2 cellular contexts compared by ENCODE assay signal in the genomic region with DNA sequence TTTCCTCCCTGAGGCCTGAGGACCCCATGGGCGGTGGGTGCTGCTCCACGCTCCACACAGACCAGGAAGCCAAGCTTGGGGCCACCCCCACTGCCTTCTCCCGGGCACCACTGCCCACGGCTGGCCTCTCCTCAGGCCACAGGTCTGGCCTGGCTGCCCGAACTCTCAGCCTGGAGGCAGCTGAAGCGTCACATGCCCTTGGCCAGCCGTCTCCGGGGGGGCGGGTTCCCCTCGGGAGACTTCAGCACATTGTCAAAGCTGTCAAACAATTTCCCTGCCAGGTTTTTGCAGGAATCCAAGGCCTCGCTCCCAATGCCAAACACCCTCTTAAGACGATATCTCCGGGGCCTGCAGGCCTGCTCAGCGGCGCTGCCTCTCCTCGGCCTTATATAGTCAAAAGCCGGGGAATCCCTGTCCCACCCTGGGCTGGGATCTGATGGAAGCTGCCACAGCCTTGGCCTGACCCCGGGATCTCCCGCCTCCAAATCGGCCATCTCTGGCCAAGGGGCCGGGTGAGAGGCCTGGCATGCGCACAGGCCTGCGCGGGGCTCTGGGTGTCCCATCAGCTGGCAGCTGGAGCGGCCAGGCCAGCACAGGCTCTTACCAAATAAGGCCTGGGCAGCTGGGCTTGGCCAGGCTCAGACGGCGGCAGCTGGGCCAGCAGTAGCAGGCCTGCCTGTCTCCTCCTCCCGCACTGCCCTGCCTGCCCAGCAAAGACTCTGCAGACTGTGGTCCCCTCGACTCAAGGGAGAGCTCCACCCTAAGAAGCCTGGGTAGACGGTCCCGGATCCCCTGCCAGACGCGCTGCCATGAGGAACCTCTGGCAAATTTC.
TF ChIP-seq lines count a peak whose summit lies in the region.

No MANE protein-coding gene starts in this region.

TF ChIP-seq in Ishikawa, 13 proteins besides CTCF, POLR2A, EP300 and RAD21 (continued from another document):
- TF ChIP-seq YY1 (IDR thresholded peaks at IDR 0.05; ENCODE audit: low read depth): no peak
- TF ChIP-seq, protein P1, sequence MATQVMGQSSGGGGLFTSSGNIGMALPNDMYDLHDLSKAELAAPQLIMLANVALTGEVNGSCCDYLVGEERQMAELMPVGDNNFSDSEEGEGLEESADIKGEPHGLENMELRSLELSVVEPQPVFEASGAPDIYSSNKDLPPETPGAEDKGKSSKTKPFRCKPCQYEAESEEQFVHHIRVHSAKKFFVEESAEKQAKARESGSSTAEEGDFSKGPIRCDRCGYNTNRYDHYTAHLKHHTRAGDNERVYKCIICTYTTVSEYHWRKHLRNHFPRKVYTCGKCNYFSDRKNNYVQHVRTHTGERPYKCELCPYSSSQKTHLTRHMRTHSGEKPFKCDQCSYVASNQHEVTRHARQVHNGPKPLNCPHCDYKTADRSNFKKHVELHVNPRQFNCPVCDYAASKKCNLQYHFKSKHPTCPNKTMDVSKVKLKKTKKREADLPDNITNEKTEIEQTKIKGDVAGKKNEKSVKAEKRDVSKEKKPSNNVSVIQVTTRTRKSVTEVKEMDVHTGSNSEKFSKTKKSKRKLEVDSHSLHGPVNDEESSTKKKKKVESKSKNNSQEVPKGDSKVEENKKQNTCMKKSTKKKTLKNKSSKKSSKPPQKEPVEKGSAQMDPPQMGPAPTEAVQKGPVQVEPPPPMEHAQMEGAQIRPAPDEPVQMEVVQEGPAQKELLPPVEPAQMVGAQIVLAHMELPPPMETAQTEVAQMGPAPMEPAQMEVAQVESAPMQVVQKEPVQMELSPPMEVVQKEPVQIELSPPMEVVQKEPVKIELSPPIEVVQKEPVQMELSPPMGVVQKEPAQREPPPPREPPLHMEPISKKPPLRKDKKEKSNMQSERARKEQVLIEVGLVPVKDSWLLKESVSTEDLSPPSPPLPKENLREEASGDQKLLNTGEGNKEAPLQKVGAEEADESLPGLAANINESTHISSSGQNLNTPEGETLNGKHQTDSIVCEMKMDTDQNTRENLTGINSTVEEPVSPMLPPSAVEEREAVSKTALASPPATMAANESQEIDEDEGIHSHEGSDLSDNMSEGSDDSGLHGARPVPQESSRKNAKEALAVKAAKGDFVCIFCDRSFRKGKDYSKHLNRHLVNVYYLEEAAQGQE (IDR thresholded peaks at IDR 0.05; ENCODE audit: low read depth): no peak
- TF ChIP-seq FOXM1 (IDR thresholded peaks at IDR 0.05; ENCODE audit: borderline replicate concordance, low read depth): no peak
- TF ChIP-seq TCF12 (IDR thresholded peaks at IDR 0.05; ENCODE audit: low read depth): no peak
- TF ChIP-seq, protein P2, sequence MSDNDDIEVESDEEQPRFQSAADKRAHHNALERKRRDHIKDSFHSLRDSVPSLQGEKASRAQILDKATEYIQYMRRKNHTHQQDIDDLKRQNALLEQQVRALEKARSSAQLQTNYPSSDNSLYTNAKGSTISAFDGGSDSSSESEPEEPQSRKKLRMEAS (IDR thresholded peaks at IDR 0.05): peak; percentile 37; the same call in 1 of the 2 replicates

TF ChIP-seq in HepG2, 621 proteins besides CTCF, POLR2A, EP300 and RAD21 (continued from another document):
- TF ChIP-seq, protein P3, sequence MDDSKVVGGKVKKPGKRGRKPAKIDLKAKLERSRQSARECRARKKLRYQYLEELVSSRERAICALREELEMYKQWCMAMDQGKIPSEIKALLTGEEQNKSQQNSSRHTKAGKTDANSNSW (CRISPR knock-in tag; IDR thresholded peaks at IDR 0.05; ENCODE audit: borderline replicate concordance): no peak
- 0 out of 2 replicates have a peak, but pooled peaks have one; percentile 18 for TF ChIP-seq GLI4 (CRISPR knock-in tag; IDR thresholded peaks at IDR 0.05; ENCODE audit: borderline replicate concordance)
- TF ChIP-seq ZFX (CRISPR knock-in tag; IDR thresholded peaks at IDR 0.05; ENCODE audit: low read depth): peak; percentile 30; the same call in 1 of the 2 replicates
- TF ChIP-seq, protein P4, sequence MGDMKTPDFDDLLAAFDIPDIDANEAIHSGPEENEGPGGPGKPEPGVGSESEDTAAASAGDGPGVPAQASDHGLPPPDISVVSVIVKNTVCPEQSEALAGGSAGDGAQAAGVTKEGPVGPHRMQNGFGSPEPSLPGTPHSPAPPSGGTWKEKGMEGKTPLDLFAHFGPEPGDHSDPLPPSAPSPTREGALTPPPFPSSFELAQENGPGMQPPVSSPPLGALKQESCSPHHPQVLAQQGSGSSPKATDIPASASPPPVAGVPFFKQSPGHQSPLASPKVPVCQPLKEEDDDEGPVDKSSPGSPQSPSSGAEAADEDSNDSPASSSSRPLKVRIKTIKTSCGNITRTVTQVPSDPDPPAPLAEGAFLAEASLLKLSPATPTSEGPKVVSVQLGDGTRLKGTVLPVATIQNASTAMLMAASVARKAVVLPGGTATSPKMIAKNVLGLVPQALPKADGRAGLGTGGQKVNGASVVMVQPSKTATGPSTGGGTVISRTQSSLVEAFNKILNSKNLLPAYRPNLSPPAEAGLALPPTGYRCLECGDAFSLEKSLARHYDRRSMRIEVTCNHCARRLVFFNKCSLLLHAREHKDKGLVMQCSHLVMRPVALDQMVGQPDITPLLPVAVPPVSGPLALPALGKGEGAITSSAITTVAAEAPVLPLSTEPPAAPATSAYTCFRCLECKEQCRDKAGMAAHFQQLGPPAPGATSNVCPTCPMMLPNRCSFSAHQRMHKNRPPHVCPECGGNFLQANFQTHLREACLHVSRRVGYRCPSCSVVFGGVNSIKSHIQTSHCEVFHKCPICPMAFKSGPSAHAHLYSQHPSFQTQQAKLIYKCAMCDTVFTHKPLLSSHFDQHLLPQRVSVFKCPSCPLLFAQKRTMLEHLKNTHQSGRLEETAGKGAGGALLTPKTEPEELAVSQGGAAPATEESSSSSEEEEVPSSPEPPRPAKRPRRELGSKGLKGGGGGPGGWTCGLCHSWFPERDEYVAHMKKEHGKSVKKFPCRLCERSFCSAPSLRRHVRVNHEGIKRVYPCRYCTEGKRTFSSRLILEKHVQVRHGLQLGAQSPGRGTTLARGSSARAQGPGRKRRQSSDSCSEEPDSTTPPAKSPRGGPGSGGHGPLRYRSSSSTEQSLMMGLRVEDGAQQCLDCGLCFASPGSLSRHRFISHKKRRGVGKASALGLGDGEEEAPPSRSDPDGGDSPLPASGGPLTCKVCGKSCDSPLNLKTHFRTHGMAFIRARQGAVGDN (CRISPR knock-in tag; IDR thresholded peaks at IDR 0.05): peak; percentile 27; the same call in 1 of the 2 replicates
- TF ChIP-seq, protein P5, sequence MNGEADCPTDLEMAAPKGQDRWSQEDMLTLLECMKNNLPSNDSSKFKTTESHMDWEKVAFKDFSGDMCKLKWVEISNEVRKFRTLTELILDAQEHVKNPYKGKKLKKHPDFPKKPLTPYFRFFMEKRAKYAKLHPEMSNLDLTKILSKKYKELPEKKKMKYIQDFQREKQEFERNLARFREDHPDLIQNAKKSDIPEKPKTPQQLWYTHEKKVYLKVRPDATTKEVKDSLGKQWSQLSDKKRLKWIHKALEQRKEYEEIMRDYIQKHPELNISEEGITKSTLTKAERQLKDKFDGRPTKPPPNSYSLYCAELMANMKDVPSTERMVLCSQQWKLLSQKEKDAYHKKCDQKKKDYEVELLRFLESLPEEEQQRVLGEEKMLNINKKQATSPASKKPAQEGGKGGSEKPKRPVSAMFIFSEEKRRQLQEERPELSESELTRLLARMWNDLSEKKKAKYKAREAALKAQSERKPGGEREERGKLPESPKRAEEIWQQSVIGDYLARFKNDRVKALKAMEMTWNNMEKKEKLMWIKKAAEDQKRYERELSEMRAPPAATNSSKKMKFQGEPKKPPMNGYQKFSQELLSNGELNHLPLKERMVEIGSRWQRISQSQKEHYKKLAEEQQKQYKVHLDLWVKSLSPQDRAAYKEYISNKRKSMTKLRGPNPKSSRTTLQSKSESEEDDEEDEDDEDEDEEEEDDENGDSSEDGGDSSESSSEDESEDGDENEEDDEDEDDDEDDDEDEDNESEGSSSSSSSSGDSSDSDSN (CRISPR knock-in tag; IDR thresholded peaks at IDR 0.05): 0 out of 2 replicates have a peak, but pooled peaks have one; percentile 19
- TF ChIP-seq, protein P6, sequence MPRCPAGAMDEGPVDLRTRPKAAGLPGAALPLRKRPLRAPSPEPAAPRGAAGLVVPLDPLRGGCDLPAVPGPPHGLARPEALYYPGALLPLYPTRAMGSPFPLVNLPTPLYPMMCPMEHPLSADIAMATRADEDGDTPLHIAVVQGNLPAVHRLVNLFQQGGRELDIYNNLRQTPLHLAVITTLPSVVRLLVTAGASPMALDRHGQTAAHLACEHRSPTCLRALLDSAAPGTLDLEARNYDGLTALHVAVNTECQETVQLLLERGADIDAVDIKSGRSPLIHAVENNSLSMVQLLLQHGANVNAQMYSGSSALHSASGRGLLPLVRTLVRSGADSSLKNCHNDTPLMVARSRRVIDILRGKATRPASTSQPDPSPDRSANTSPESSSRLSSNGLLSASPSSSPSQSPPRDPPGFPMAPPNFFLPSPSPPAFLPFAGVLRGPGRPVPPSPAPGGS (CRISPR knock-in tag; IDR thresholded peaks at IDR 0.05): 0 out of 2 replicates have a peak, but pooled peaks have one; percentile 30
- TF ChIP-seq ZNF777 (CRISPR knock-in tag; IDR thresholded peaks at IDR 0.05): no peak
- TF ChIP-seq JARID2 (CRISPR knock-in tag; IDR thresholded peaks at IDR 0.05; ENCODE audit: insufficient replicate concordance): no peak
- 0 out of 2 replicates have a peak, but pooled peaks have one; percentile 14 for TF ChIP-seq HIVEP1 (CRISPR knock-in tag; IDR thresholded peaks at IDR 0.05)
- TF ChIP-seq, protein P7, sequence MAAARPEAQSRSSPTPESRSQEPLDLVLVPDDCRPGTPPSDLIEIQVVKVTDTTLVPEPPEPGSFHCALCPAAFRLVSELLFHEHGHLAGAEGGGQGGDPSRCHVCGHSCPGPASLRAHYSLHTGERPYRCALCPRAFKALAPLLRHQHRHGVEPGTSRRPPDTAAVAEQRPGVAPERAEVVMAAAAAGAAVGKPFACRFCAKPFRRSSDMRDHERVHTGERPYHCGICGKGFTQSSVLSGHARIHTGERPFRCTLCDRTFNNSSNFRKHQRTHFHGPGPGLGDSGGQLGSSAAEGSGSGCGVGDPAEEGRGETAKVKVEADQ (CRISPR knock-in tag; IDR thresholded peaks at IDR 0.05; ENCODE audit: borderline replicate concordance): peak; percentile 25; the same call in 1 of the 2 replicates
- 0 out of 2 replicates have a peak, but pooled peaks have one; percentile 18 for TF ChIP-seq ZNF446 (CRISPR knock-in tag; IDR thresholded peaks at IDR 0.05)
- TF ChIP-seq FOSL1 (CRISPR knock-in tag; IDR thresholded peaks at IDR 0.05; ENCODE audit: borderline replicate concordance): 0 out of 2 replicates have a peak, but pooled peaks have one; percentile 13
- TF ChIP-seq SRF (IDR thresholded peaks at IDR 0.05; ENCODE audit: low read depth, low read length): peak; percentile 45; the same call in 1 of the 2 replicates
- TF ChIP-seq MATR3 (CRISPR knock-in tag; IDR thresholded peaks at IDR 0.05): no peak
